In the genomic region with DNA sequence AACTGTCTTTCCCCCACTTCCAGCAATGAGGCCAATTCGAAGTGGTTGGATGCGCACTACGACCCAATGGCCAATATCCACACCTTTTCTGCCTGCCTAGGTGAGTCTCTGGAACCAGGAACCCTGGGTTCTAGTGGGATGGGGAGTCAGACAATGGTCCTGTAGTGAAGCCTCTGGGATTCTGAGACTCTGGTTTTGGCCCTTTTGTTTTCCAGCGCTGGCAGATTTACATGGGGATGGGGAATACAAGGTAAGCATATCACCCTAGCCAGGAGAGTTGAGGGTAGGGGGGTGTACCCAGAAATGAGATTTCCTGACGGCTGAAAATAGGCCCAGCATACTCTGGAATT, we compare ENCODE assay signal across 8 cellular contexts. TPM values are rescaled to one million over a fixed set of nuclear protein-coding genes. Genes with fewer than 3 reads are reported as not detected.
A peak's percentile ranks its signal among the peaks of the same experiment; 100 is the strongest.
DNase-seq lines count a peak whose midpoint lies in the region; ATAC-seq, FAIRE-seq and TF ChIP-seq lines count a peak whose summit lies in the region.

No MANE protein-coding gene starts in this region.

- POLR2A ChIA-PET in MCF 10A (lab: Yijun Ruan, JAX) = interaction anchor here (0.8 to 2.9 kb wide), 15 partner anchors 10 to 331 kb away, joined by 3 to 21 read pairs (median 5); a partner anchor contains a TSS

- no peak for TF ChIP-seq POLR2A in heart left ventricle (IDR thresholded peaks at IDR 0.05)
- TF ChIP-seq POLR2A in uterus (IDR thresholded peaks at IDR 0.05) = no peak

- H3K4me3 Mint-ChIP-seq in MCF 10A (ENCODE audit: unreplicated experiment) (peak overlapping the region; percentile 98), mesothelial cell of epicardium (peak overlapping the region; percentile 93)

- H3K4me3 ChIP-seq in heart left ventricle (peak overlapping the region; percentile 55 to 97 (median 84)), uterus (peak overlapping the region; percentile 63 to 66)

- no peaks in the 10 kb centered on the region for H3K9me3 Mint-ChIP-seq in MCF 10A (ENCODE audit: unreplicated experiment)
- H3K9me3 Mint-ChIP-seq in mesothelial cell of epicardium = no peaks in the 10 kb centered on the region

- peaks cover 0 to 38% (median 16%) of the 10 kb centered on the region in 9 donors for H3K36me3 ChIP-seq in heart left ventricle
- H3K36me3 ChIP-seq in uterus = no peaks in the 10 kb centered on the region

- H3K4me1 ChIP-seq in heart left ventricle (peaks cover 0 to 18% (median 12%) of the 10 kb centered on the region in 12 donors), uterus (peaks cover 0 to 4% of the 10 kb centered on the region in 2 donors)

- TF ChIP-seq CTCF in heart left ventricle (IDR thresholded peaks at IDR 0.05) (no peak), MCF 10A (IDR thresholded peaks at IDR 0.05; ENCODE audit: unreplicated experiment) (no peak), mesothelial cell of epicardium (IDR thresholded peaks at IDR 0.05; ENCODE audit: unreplicated experiment) (no peak), uterus (IDR thresholded peaks at IDR 0.05) (no peak)

- H3K4me1 Mint-ChIP-seq in MCF 10A (ENCODE audit: insufficient read depth, unreplicated experiment) (peaks cover 11% of the 10 kb centered on the region), mesothelial cell of epicardium (peaks cover 6% of the 10 kb centered on the region)

- intact Hi-C loops in heart left ventricle (cut with DNase I) = loop anchor here in 1 of 10 donors (2.0 kb wide), 1 partner anchor 30 kb away; a partner anchor contains a TSS
- intact Hi-C loops in left cardiac atrium (cut with DNase I) = no loop called here
- intact Hi-C loops in MCF 10A (cut with micrococcal nuclease) = loop anchor here (1.0 kb wide), 1 partner anchor 127 kb away; a partner anchor contains a TSS
- intact Hi-C loops in uterus (cut with DNase I; ENCODE audit: low total_unique reads) = no loop called here

- H3K27ac ChIP-seq in heart left ventricle = peak overlapping the region in 6 of 12 donors; percentile 10 to 72 (median 65)
- peak overlapping the region; percentile 53 to 66 for H3K27ac ChIP-seq in uterus

- H3K27me3 ChIP-seq in heart left ventricle (no peaks in the 10 kb centered on the region), uterus (no peaks in the 10 kb centered on the region)

- 5 to 8% (median 6%) methylated on average over 5 of the region's 5 CpGs for WGBS in heart left ventricle, 4 donors

- DNase-seq in heart left ventricle (no peak), left cardiac atrium (no peak), MCF 10A (ENCODE audit: unreplicated experiment) (no peak), mesothelial cell of epicardium (ENCODE audit: low spot score in 2 of 2, unreplicated experiment in 2 of 2) (no peak), uterus (no peak), iPS-NIHi7 (ENCODE audit: extremely low spot score) (no peak), frontal cortex (ENCODE audit: low spot score in 2 of 2) (no peak)

- no peaks in the 10 kb centered on the region for H3K9me3 ChIP-seq in heart left ventricle
- no peaks in the 10 kb centered on the region for H3K9me3 ChIP-seq in uterus

- no peak for FAIRE-seq in frontal cortex (lab: Jason Lieb, UNC)

- BruUV-seq in MCF 10A (replicated peaks; lab: Mats Ljungman, UMichigan) = TSS peak; percentile 63

- no peaks in the 10 kb centered on the region for H3K27me3 Mint-ChIP-seq in MCF 10A (ENCODE audit: insufficient read depth, unreplicated experiment)
- no peaks in the 10 kb centered on the region for H3K27me3 Mint-ChIP-seq in mesothelial cell of epicardium (ENCODE audit: low read depth)

- CTCF ChIA-PET in MCF 10A (lab: Yijun Ruan, JAX) = interaction anchor here (0.6 kb wide), 1 partner anchor 113 kb away, joined by 3 read pairs; no protein-coding TSS in a partner anchor

- H3K27ac Mint-ChIP-seq in MCF 10A (ENCODE audit: low read depth, unreplicated experiment) (peak overlapping the region; percentile 88), mesothelial cell of epicardium (peak overlapping the region; percentile 82)

- peaks cover 30% of the 10 kb centered on the region for H3K36me3 Mint-ChIP-seq in MCF 10A (ENCODE audit: insufficient read depth, unreplicated experiment)
- H3K36me3 Mint-ChIP-seq in mesothelial cell of epicardium = peaks cover 11% of the 10 kb centered on the region

- peak in 1 of 4 donors; percentile 4 for ATAC-seq in heart left ventricle
- ATAC-seq in left cardiac atrium = no peak
- ATAC-seq in HG03097 (IDR thresholded peaks at IDR 0.05; ENCODE audit: low FRiP score, unreplicated experiment) = no peak

RNA-seq across cellular contexts. Expression of a gene that starts 0.5 kb away (rescaled TPM):
- total RNA-seq in heart left ventricle (10 to 100 TPM; 15.8 to 51.8 (median 18.7) TPM), left cardiac atrium (10 to 100 TPM; 18.7 to 18.9 TPM), MCF 10A (2022) (31.7 and 33.9 TPM in 2 replicates), mesothelial cell of epicardium (61.5 to 62.0 TPM (median 61.5 TPM) in 3 replicates), uterus (10 to 100 TPM; 32.1 to 84.4 (median 56.8) TPM), frontal cortex (41.2 TPM)
- 10 to 100 TPM; 11.0 to 11.9 TPM for polyA plus RNA-seq in heart left ventricle

RNA-seq across cellular contexts. Expression of a gene that starts 30.7 kb away (rescaled TPM):
- total RNA-seq in heart left ventricle (10 to 100 TPM in 6 of 9 donors, 1 to 10 TPM in 3; 6.2 to 43.1 (median 14.9) TPM), left cardiac atrium (10 to 100 TPM; 18.5 TPM), MCF 10A (2022) (34.4 and 40.9 TPM in 2 replicates), mesothelial cell of epicardium (40.8 to 47.2 TPM (median 42.9 TPM) in 3 replicates), uterus (10 to 100 TPM in 2 of 4 donors, 1 to 10 TPM in 2; 2.1 to 14.1 (median 8.7) TPM), frontal cortex (39.1 TPM)
- 10 to 100 TPM in 1 of 2 donors, 1 to 10 TPM in 1; 6.4 to 35.5 TPM for polyA plus RNA-seq in heart left ventricle

RNA-seq across cellular contexts. Expression of a gene that starts 34.9 kb away (rescaled TPM):
- total RNA-seq in heart left ventricle (10 to 100 TPM in 2 of 9 donors, 1 to 10 TPM in 7; 5.3 to 13.2 (median 6.7) TPM), left cardiac atrium (1 to 10 TPM; 7.9 to 8.2 TPM), MCF 10A (2022) (11.1 and 12.4 TPM in 2 replicates), mesothelial cell of epicardium (13.2 to 14.7 TPM (median 13.7 TPM) in 3 replicates), uterus (10 to 100 TPM in 2 of 4 donors, 1 to 10 TPM in 1, under 1 TPM in 1; 0.29 to 11.9 (median 8.9) TPM), frontal cortex (5.3 TPM)
- polyA plus RNA-seq in heart left ventricle = 1 to 10 TPM; 5.1 to 6.5 TPM

RNA-seq across cellular contexts. Expression of a gene that starts 35.7 kb away (rescaled TPM):
- total RNA-seq in heart left ventricle (not detected), left cardiac atrium (under 1 TPM; 0.10 to 0.15 TPM), MCF 10A (2022) (not detected in 2 replicates), mesothelial cell of epicardium (0.11 to 0.13 TPM (median 0.13 TPM) in 3 replicates), uterus (under 1 TPM in 1 of 4 donors, not detected in 3; 0.46 TPM), frontal cortex (not detected)
- polyA plus RNA-seq in heart left ventricle = under 1 TPM; 0.01 to 0.04 TPM

RNA-seq across cellular contexts. Expression of a gene that starts 44.3 kb away (rescaled TPM):
- total RNA-seq in heart left ventricle (10 to 100 TPM in 3 of 9 donors, 1 to 10 TPM in 6; 7.2 to 26.2 (median 8.0) TPM), left cardiac atrium (10 to 100 TPM in 1 of 2 donors, 1 to 10 TPM in 1; 9.1 to 11.0 TPM), MCF 10A (2022) (5.0 and 6.1 TPM in 2 replicates), mesothelial cell of epicardium (17.3 to 18.2 TPM (median 17.9 TPM) in 3 replicates), uterus (10 to 100 TPM; 13.8 to 35.0 (median 24.0) TPM), frontal cortex (13.5 TPM)
- 1 to 10 TPM; 5.8 to 9.2 TPM for polyA plus RNA-seq in heart left ventricle
